ENCODE assay signal across 8 cellular contexts in the genomic region with DNA sequence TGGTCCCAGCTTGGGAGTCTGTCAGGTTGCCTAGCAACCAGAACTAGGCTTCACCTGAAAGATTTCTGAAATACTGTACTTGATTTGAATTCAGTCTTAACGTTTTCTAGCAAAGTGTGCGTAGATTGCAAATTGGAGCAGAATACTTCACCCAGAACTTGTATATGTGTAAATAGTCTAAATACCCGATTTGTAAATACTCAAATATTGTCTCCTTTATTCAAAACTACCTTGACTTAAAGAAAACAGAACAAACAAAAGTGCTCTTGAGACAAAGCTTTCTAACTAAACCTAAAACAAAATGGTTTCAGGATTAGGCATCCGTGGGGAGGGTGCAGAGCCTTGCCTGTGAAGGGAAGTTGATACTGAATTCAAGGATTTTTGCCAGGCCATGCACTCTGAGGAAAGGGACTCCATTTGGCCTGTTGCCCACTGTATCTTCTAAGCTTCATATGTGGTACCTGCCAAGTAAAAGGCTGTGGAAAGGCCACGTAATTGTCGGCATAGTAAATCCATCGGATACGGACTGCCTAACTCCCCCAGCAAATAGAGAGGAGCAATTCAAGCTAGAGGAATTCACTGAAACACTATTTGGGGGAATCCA.
A peak's percentile ranks its signal among the peaks of the same experiment; 100 is the strongest.
DNase-seq lines count a peak whose midpoint lies in the region; ATAC-seq and TF ChIP-seq lines count a peak whose summit lies in the region.

No MANE protein-coding gene starts in this region.

- TF ChIP-seq CTCF in coronary artery (IDR thresholded peaks at IDR 0.05) (no peak), nephron (IDR thresholded peaks at IDR 0.05; ENCODE audit: unreplicated experiment in 3 of 3) (no peak)

- H3K9me3 Mint-ChIP-seq in T-helper 1 cell treated with Interleukin-12 subunit alpha and Interleukin-12 subunit beta and Interleukin-4 antibody, amounts not matched to agents 30 μg/mL and 1 μg/mL, for 36 hours, result peaks cover 16% of the 10 kb centered on the region
- no peaks in the 10 kb centered on the region for H3K9me3 Mint-ChIP-seq in nephron

- no peaks in the 10 kb centered on the region for H3K27me3 Mint-ChIP-seq in T-helper 1 cell treated with Interleukin-12 subunit alpha and Interleukin-12 subunit beta and Interleukin-4 antibody, amounts not matched to agents 30 μg/mL and 1 μg/mL, for 36 hours (ENCODE audit: low read depth)
- H3K27me3 Mint-ChIP-seq in nephron (ENCODE audit: low read depth), result no peaks in the 10 kb centered on the region

- peaks cover 17% of the 10 kb centered on the region for H3K36me3 Mint-ChIP-seq in T-helper 1 cell treated with Interleukin-12 subunit alpha and Interleukin-12 subunit beta and Interleukin-4 antibody, amounts not matched to agents 30 μg/mL and 1 μg/mL, for 36 hours (ENCODE audit: low read depth)
- H3K36me3 Mint-ChIP-seq in nephron (ENCODE audit: low read depth), result peaks cover 3% of the 10 kb centered on the region

- H3K27ac ChIP-seq in coronary artery, result peak overlapping the region; percentile 72 to 85

- peak overlapping the region; percentile 99 for H3K4me3 Mint-ChIP-seq in T-helper 1 cell treated with Interleukin-12 subunit alpha and Interleukin-12 subunit beta and Interleukin-4 antibody, amounts not matched to agents 30 μg/mL and 1 μg/mL, for 36 hours
- peak overlapping the region; percentile 94 to 99 (median 98) for H3K4me3 Mint-ChIP-seq in nephron

- peak overlapping the region; percentile 91 for H3K4me3 ChIP-seq in coronary artery

- ATAC-seq in HG02642 (IDR thresholded peaks at IDR 0.05; ENCODE audit: poor library complexity, unreplicated experiment), result no peak
- no peak for ATAC-seq in HG03469 (IDR thresholded peaks at IDR 0.05; ENCODE audit: unreplicated experiment)
- no peak for ATAC-seq in GM21360 (IDR thresholded peaks at IDR 0.05; ENCODE audit: unreplicated experiment)

- no peak for DNase-seq in T-helper 1 cell
- peak; percentile 96 for DNase-seq in NCI-H748 treated with DMSO at 0.1 percent for 48 hours (lab: John Stamatoyannopoulos, UW)
- DNase-seq in coronary artery (ENCODE audit: low spot score), result no peak

- H3K27ac Mint-ChIP-seq in T-helper 1 cell treated with Interleukin-12 subunit alpha and Interleukin-12 subunit beta and Interleukin-4 antibody, amounts not matched to agents 30 μg/mL and 1 μg/mL, for 36 hours, result peak overlapping the region; percentile 98
- peak overlapping the region; percentile 85 to 93 (median 92) for H3K27ac Mint-ChIP-seq in nephron

- peaks cover 55% of the 10 kb centered on the region for H3K4me1 Mint-ChIP-seq in T-helper 1 cell treated with Interleukin-12 subunit alpha and Interleukin-12 subunit beta and Interleukin-4 antibody, amounts not matched to agents 30 μg/mL and 1 μg/mL, for 36 hours (ENCODE audit: low read depth)
- H3K4me1 Mint-ChIP-seq in nephron, result peaks cover 53% of the 10 kb centered on the region
